In genomic region chr22:45051419-45051818, GRCh38 we compare ENCODE assay signal across 27 cellular contexts. TPM values are rescaled to one million over a fixed set of nuclear protein-coding genes. Genes with fewer than 3 reads are reported as not detected.
"Had no signal": no experiment of that assay in that cellular context is flagged by ENCODE, and none has a peak within 500 bp of the region (broad histone marks: within the 10 kb centered on the region; RNA-seq: fewer than 3 reads in every experiment).

No MANE protein-coding gene starts in this region.

- DNase-seq: activated B cell treated with CpG ODN at 0.5 μM for 24 hours; activated CD4-positive, alpha-beta T cell treated with anti-CD3 and anti-CD28 coated beads for 48 hours; activated CD4-positive, alpha-beta T cell treated with anti-CD3 and anti-CD28 coated beads, Interleukin-2, amount 50 U/mL, for 1 hour; activated CD4-positive, alpha-beta T cell treated with anti-CD3 and anti-CD28 coated beads, Interleukin-2, amount 50 U/mL, for 48 hours; activated CD8-positive, alpha-beta memory T cell treated with anti-CD3 and anti-CD28 coated beads for 24 hours; activated CD8-positive, alpha-beta T cell treated with anti-CD3 and anti-CD28 coated beads for 36 hours; activated effector memory CD4-positive, alpha-beta T cell treated with Interleukin-2 at 50 U/mL for 16 hours; activated gamma-delta T cell treated with Interleukin-2 at 50 U/mL for 16 hours; activated naive CD4-positive, alpha-beta T cell treated with anti-CD3 and anti-CD28 coated beads, Interleukin-2, amount 50 U/mL, for 16 hours; activated naive CD4-positive, alpha-beta T cell treated with Interleukin-2 at 50 U/mL for 16 hours; activated T-cell treated with anti-CD3 and anti-CD28 coated beads, Interleukin-2, amount 50 U/mL, for 4 hours; amniotic stem cell; anterior cingulate cortex; body of pancreas; caudate nucleus; colonic mucosa; effector CD8-positive, alpha-beta T cell; foreskin fibroblast; head of caudate nucleus; T-helper 17 cell; T1000; WERI-Rb-1 had no signal

- H3K4me1 ChIP-seq: body of pancreas, colonic mucosa had no signal

- H3K36me3 ChIP-seq: colonic mucosa, WERI-Rb-1 had no signal

- H3K4me3 ChIP-seq: body of pancreas, colonic mucosa had no signal

- H3K27ac ChIP-seq: body of pancreas, colonic mucosa, WERI-Rb-1 had no signal

- ATAC-seq: activated CD4-positive, CD25-positive, alpha-beta regulatory T cell treated with anti-CD3 and anti-CD28 coated beads, Interleukin-2, amount 50 U/mL, for 24 hours; activated CD8-positive, alpha-beta T cell treated with anti-CD3 and anti-CD28 coated beads for 36 hours; activated T-cell treated with anti-CD3 and anti-CD28 coated beads, Interleukin-2, amount 50 U/mL, for 4 hours; activated T-helper 17 cell treated with anti-CD3 and anti-CD28 coated beads, Interleukin-2, amount 50 U/mL, for 72 hours; body of pancreas; esophagus mucosa; T-helper 17 cell had no signal

- H3K4me1 Mint-ChIP-seq: activated B cell treated with CpG ODN at 0.5 μM for 24 hours; activated T-helper 17 cell treated with anti-CD3 and anti-CD28 coated beads, Interleukin-2, amount 50 U/mL, for 72 hours had no signal

- H3K27ac Mint-ChIP-seq: activated B cell treated with CpG ODN at 0.5 μM for 24 hours; activated CD8-positive, alpha-beta T cell treated with anti-CD3 and anti-CD28 coated beads for 36 hours; activated naive CD8-positive, alpha-beta T cell; activated T-helper 17 cell treated with anti-CD3 and anti-CD28 coated beads, Interleukin-2, amount 50 U/mL, for 72 hours; T-helper 17 cell; T-helper 2 cell treated with Interferon-gamma antibody and Interleukin-4, amounts not matched to agents 5 μg/mL and 100 μg/mL, for 36 hours had no signal

- H3K36me3 Mint-ChIP-seq: activated naive CD8-positive, alpha-beta T cell had no signal

- H3K27me3 ChIP-seq: colonic mucosa had no signal

- H3K9me3 Mint-ChIP-seq: activated T-helper 17 cell treated with anti-CD3 and anti-CD28 coated beads, Interleukin-2, amount 50 U/mL, for 72 hours had no signal

- H3K9me3 ChIP-seq: body of pancreas, colonic mucosa had no signal

- H3K4me3 Mint-ChIP-seq: activated B cell treated with CpG ODN at 0.5 μM for 24 hours; activated CD8-positive, alpha-beta T cell treated with anti-CD3 and anti-CD28 coated beads for 36 hours; activated naive CD8-positive, alpha-beta T cell; activated T-cell treated with anti-CD3 and anti-CD28 coated beads, Interleukin-2, amount 50 U/mL, for 4 hours; activated T-helper 17 cell treated with anti-CD3 and anti-CD28 coated beads, Interleukin-2, amount 50 U/mL, for 72 hours; T-helper 17 cell; T-helper 2 cell treated with Interferon-gamma antibody and Interleukin-4, amounts not matched to agents 5 μg/mL and 100 μg/mL, for 36 hours had no signal

RNA-seq across cellular contexts. Expression of gene PHF21B, which starts 41.6 kb away (rescaled TPM):
- total RNA-seq: activated B cell treated with CpG ODN at 0.5 μM for 24 hours; activated T-helper 17 cell treated with anti-CD3 and anti-CD28 coated beads, Interleukin-2, amount 50 U/mL, for 72 hours; colonic mucosa; esophagus mucosa; T-helper 17 cell had no signal
